Comparison of ENCODE assay signal across 26 cellular contexts in genomic region chr18:61157451-61157850, GRCh38.
"Had no signal": no experiment of that assay in that cellular context is flagged by ENCODE, and none has a peak within 500 bp of the region (broad histone marks: within the 10 kb centered on the region; RNA-seq: fewer than 3 reads in every experiment).

No MANE protein-coding gene starts in this region.

- FAIRE-seq: colon, endometrium, endothelial cell of umbilical vein, frontal cortex had no signal

- H3K4me1 ChIP-seq: colonic mucosa, esophagus muscularis mucosa, esophagus squamous epithelium, foreskin keratinocyte, gastrocnemius medialis, gastroesophageal sphincter, heart left ventricle, heart right ventricle had no signal

- H3K36me3 ChIP-seq: colonic mucosa, esophagus muscularis mucosa, esophagus squamous epithelium, gastrocnemius medialis, gastroesophageal sphincter, heart left ventricle, heart right ventricle had no signal

- H3K27ac ChIP-seq: colonic mucosa, coronary artery, dorsolateral prefrontal cortex, epithelial cell of prostate, esophagus muscularis mucosa, esophagus squamous epithelium, foreskin keratinocyte, gastrocnemius medialis, gastroesophageal sphincter, heart left ventricle, heart right ventricle had no signal

- H3K27me3 ChIP-seq: colonic mucosa, dorsolateral prefrontal cortex, esophagus muscularis mucosa, esophagus squamous epithelium, foreskin keratinocyte, gastrocnemius medialis, gastroesophageal sphincter, heart left ventricle, heart right ventricle had no signal

- H3K9me3 ChIP-seq: colonic mucosa, esophagus muscularis mucosa, esophagus squamous epithelium, gastrocnemius medialis, gastroesophageal sphincter, heart left ventricle, heart right ventricle had no signal

- H3K4me3 ChIP-seq: colonic mucosa, coronary artery, dorsolateral prefrontal cortex, esophagus muscularis mucosa, esophagus squamous epithelium, gastrocnemius medialis, gastroesophageal sphincter, heart left ventricle, heart right ventricle had no signal

- DNase-seq: colonic mucosa; cortex of kidney; dermis blood vessel endothelial cell; dorsolateral prefrontal cortex; effector CD4-positive, alpha-beta T cell; effector CD8-positive, alpha-beta T cell; effector memory CD4-positive, alpha-beta T cell; effector memory CD8-positive, alpha-beta T cell; endodermal cell; erythroblast; esophagus squamous epithelium; foreskin fibroblast; foreskin keratinocyte; foreskin melanocyte; gastrocnemius medialis; glutamatergic neuron; heart left ventricle; heart right ventricle had no signal
